ENCODE assay signal across 10 cellular contexts in genomic region chr15:41691471-41691870, GRCh38. TPM values are rescaled to one million over a fixed set of nuclear protein-coding genes. Genes with fewer than 3 reads are reported as not detected.
DNase-seq lines count a peak whose midpoint lies in the region; ATAC-seq and TF ChIP-seq lines count a peak whose summit lies in the region.
"Had no signal": no experiment of that assay in that cellular context is flagged by ENCODE, and none has a peak within 500 bp of the region (broad histone marks: within the 10 kb centered on the region; RNA-seq: fewer than 3 reads in every experiment).

No MANE protein-coding gene starts in this region.

- no peaks in the 10 kb centered on the region for H3K9me3 Mint-ChIP-seq in activated CD4-positive, alpha-beta T cell treated with anti-CD3 and anti-CD28 coated beads for 36 hours (ENCODE audit: low read depth)
- H3K9me3 Mint-ChIP-seq in neural progenitor cell: no peaks in the 10 kb centered on the region
- H3K9me3 Mint-ChIP-seq: activated B cell treated with CpG ODN at 0.5 μM for 24 hours had no signal

- no peaks in the 10 kb centered on the region for H3K27me3 Mint-ChIP-seq in activated CD4-positive, alpha-beta T cell treated with anti-CD3 and anti-CD28 coated beads for 36 hours
- peaks cover 2% of the 10 kb centered on the region for H3K27me3 Mint-ChIP-seq in neural progenitor cell (ENCODE audit: insufficient read depth, low read depth)
- H3K27me3 Mint-ChIP-seq: activated B cell treated with CpG ODN at 0.5 μM for 24 hours had no signal

- TF ChIP-seq CTCF in Panc1 (IDR thresholded peaks at IDR 0.05) (no peak), cardiac fibroblast (IDR thresholded peaks at IDR 0.05; ENCODE audit: low read depth, low read length) (no peak), neural progenitor cell (IDR thresholded peaks at IDR 0.05) (no peak)

- H3K4me3 Mint-ChIP-seq in activated CD4-positive, alpha-beta T cell treated with anti-CD3 and anti-CD28 coated beads for 36 hours: peak overlapping the region; percentile 53
- no peak overlapping the region for H3K4me3 Mint-ChIP-seq in neural progenitor cell
- H3K4me3 Mint-ChIP-seq: activated B cell treated with CpG ODN at 0.5 μM for 24 hours had no signal

- H3K79me2 ChIP-seq in neural progenitor cell (ENCODE audit: low read depth): peaks cover 100% of the 10 kb centered on the region

- ATAC-seq in activated CD4-positive, alpha-beta T cell treated with anti-CD3 and anti-CD28 coated beads for 36 hours: peak; percentile 67
- ATAC-seq in Panc1 (no peak), HG03139 (IDR thresholded peaks at IDR 0.05; ENCODE audit: unreplicated experiment) (no peak)

- DNase-seq in activated CD4-positive, alpha-beta T cell treated with anti-CD3 and anti-CD28 coated beads for 36 hours: no peak
- DNase-seq in activated CD4-positive, alpha-beta T cell treated with anti-CD3 and anti-CD28 coated beads, Interleukin-2, amount 50 U/mL, for 1 hour: no peak
- DNase-seq in Panc1 (ENCODE audit: low read depth, low spot score) (no peak), cardiac fibroblast (ENCODE audit: low read depth in 2 of 2) (peak; percentile 19 to 62), neural progenitor cell (ENCODE audit: low spot score) (no peak), DMS53 treated with DMSO at 0.1 percent for 48 hours (lab: John Stamatoyannopoulos, UW; ENCODE audit: unreplicated experiment) (no peak), cerebellar nuclear complex (lab: John Stamatoyannopoulos, UW) (no peak)
- DNase-seq: activated B cell treated with CpG ODN at 0.5 μM for 24 hours, aorta had no signal

- H3K4me1 ChIP-seq in Panc1 (ENCODE audit: control insufficient read depth, insufficient read depth, low read length) (peaks cover 32% of the 10 kb centered on the region), neural progenitor cell (no peaks in the 10 kb centered on the region)

- CTCF ChIA-PET in activated CD4-positive, alpha-beta T cell treated with anti-CD3 and anti-CD28 coated beads for 36 hours (lab: Charles Lee): interaction anchor here (0.7 kb wide), 1 partner anchor 24 kb away, joined by 4 read pairs; no protein-coding TSS in a partner anchor
- CTCF ChIA-PET in Panc1 (lab: Charles Lee): interaction anchor here (0.6 kb wide), 1 partner anchor 290 kb away, joined by 4 read pairs; no protein-coding TSS in a partner anchor

- POLR2A ChIA-PET in activated CD4-positive, alpha-beta T cell treated with anti-CD3 and anti-CD28 coated beads for 36 hours (lab: Charles Lee): interaction anchor here (0.6 to 1.0 kb wide), 4 partner anchors 17 to 245 kb away, joined by 3 to 8 read pairs (median 3); no protein-coding TSS in a partner anchor
- POLR2A ChIA-PET in Panc1 (lab: Charles Lee): no interaction called here

- H3K27ac ChIP-seq in Panc1 (ENCODE audit: low read length): peak overlapping the region; percentile 73
- H3K27ac ChIP-seq in neural progenitor cell: no peak overlapping the region

- no TSS peak for BruUV-seq in Panc1 (replicated peaks; lab: Mats Ljungman, UMichigan)

- in situ Hi-C loops in Panc1 (cut with HindIII; ENCODE audit: low pct_unique_long_range_greater_than_20kb, low sequenced_read_pairs): no loop called here

- H3F3A ChIP-seq in neural progenitor cell (ENCODE audit: low read depth): peaks cover 3% of the 10 kb centered on the region

- H4K20me1 ChIP-seq in neural progenitor cell (ENCODE audit: low read depth): peaks cover 62% of the 10 kb centered on the region

- H3K36me3 Mint-ChIP-seq in activated CD4-positive, alpha-beta T cell treated with anti-CD3 and anti-CD28 coated beads for 36 hours (ENCODE audit: low read depth): peaks cover 6% of the 10 kb centered on the region
- H3K36me3 Mint-ChIP-seq in neural progenitor cell: peaks cover 9% of the 10 kb centered on the region

- peak overlapping the region; percentile 85 for H3K27ac Mint-ChIP-seq in activated CD4-positive, alpha-beta T cell treated with anti-CD3 and anti-CD28 coated beads for 36 hours
- H3K27ac Mint-ChIP-seq in neural progenitor cell: peak overlapping the region; percentile 1

- no peak overlapping the region for H3K4me2 ChIP-seq in neural progenitor cell

- H3K36me3 ChIP-seq in Panc1 (ENCODE audit: control insufficient read depth, insufficient read depth, low read length) (no peaks in the 10 kb centered on the region), neural progenitor cell (no peaks in the 10 kb centered on the region)

- no peaks in the 10 kb centered on the region for H3K9me3 ChIP-seq in Panc1 (ENCODE audit: control insufficient read depth, insufficient read depth, low read depth, low read length)
- H3K9me3 ChIP-seq in neural progenitor cell (ENCODE audit: low read depth): no peaks in the 10 kb centered on the region

- no peak overlapping the region for H2AFZ ChIP-seq in neural progenitor cell (replicated peaks)

- no peak overlapping the region for H3K4me3 ChIP-seq in Panc1 (ENCODE audit: low read depth in 2 of 2, low read length in 2 of 2)
- H3K4me3 ChIP-seq in cardiac fibroblast (replicated peaks in 1 of 2; ENCODE audit: low read depth in 2 of 2, low read length in 2 of 2): peak overlapping the region in 1 of 2 donors; percentile 1
- H3K4me3 ChIP-seq in neural progenitor cell: no peak overlapping the region

- no peak overlapping the region for H3K9ac ChIP-seq in neural progenitor cell

- no peaks in the 10 kb centered on the region for H3K27me3 ChIP-seq in Panc1 (ENCODE audit: control insufficient read depth, insufficient read depth, low read length)
- no peaks in the 10 kb centered on the region for H3K27me3 ChIP-seq in neural progenitor cell

- intact Hi-C loops in activated CD4-positive, alpha-beta T cell treated with anti-CD3 and anti-CD28 coated beads for 36 hours (cut with DNase I, micrococcal nuclease): loop anchor here in 1 of 2 experiments (2.0 to 10.0 kb wide), 4 partner anchors 133 to 803 kb away; partner anchors contain the start of genes ITPKA, SNAP23, TYRO3 and ZNF106
- intact Hi-C loops in Panc1 (cut with micrococcal nuclease; ENCODE audit: unreplicated experiment): no loop called here

- peaks cover 69% of the 10 kb centered on the region for H3K4me1 Mint-ChIP-seq in activated CD4-positive, alpha-beta T cell treated with anti-CD3 and anti-CD28 coated beads for 36 hours
- peaks cover 3% of the 10 kb centered on the region for H3K4me1 Mint-ChIP-seq in neural progenitor cell

RNA-seq across cellular contexts. Expression of gene MGA, which starts 31.3 kb away (rescaled TPM):
- 10 to 100 TPM; 33.7 to 39.3 TPM for total RNA-seq in activated CD4-positive, alpha-beta T cell treated with anti-CD3 and anti-CD28 coated beads for 36 hours
- total RNA-seq in Panc1 (2021; ENCODE audit: unreplicated experiment) (43.6 TPM), neural progenitor cell (ENCODE audit: low replicate concordance) (50.1 and 73.4 TPM in 2 replicates)
- polyA plus RNA-seq in Panc1 (2012; ENCODE audit: insufficient read length): 9.0 TPM

Comparison
In these comparisons a context has a peak if more than half of its experiments do, and no peak if none do; other contexts are left out.
1. DNase-seq: peak in cardiac fibroblast (2 of 2); none in activated CD4-positive, alpha-beta T cell treated with anti-CD3 and anti-CD28 coated beads for 36 hours (single experiment), activated CD4-positive, alpha-beta T cell treated with anti-CD3 and anti-CD28 coated beads, Interleukin-2, amount 50 U/mL, for 1 hour (single experiment), Panc1 (single experiment), neural progenitor cell (single experiment), DMS53 treated with DMSO at 0.1 percent for 48 hours (single experiment) and cerebellar nuclear complex (0 of 2).